ENCODE assay signal across 20 cellular contexts in the genomic region with DNA sequence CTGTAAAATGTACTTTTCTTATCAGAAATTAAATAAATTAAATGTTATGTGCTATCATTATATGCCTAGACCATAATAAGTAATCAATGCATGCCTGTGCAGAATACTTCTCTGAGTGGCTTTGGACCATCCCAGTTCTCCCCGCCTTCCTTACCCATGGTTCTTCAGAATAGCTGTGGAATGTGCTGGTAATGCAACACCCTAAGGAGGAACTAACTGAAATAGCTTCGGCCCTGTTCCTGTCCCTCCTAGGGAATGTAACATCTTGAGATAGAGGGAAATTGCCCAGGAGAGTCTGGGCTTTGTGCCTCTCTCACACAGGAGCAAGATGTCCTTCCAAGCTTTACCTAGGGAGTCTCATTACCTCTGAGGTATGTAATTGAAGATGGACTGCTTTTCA.
"Had no signal": no experiment of that assay in that cellular context is flagged by ENCODE, and none has a peak within 500 bp of the region (broad histone marks: within the 10 kb centered on the region; RNA-seq: fewer than 3 reads in every experiment).

No MANE protein-coding gene starts in this region.

- FAIRE-seq: colon, keratinocyte had no signal

- H3K27ac Mint-ChIP-seq: activated naive CD4-positive, alpha-beta T cell treated with anti-CD3 and anti-CD28 coated beads for 36 hours; brain; endodermal cell; memory B cell; naive thymus-derived CD8-positive, alpha-beta T cell had no signal

- H3K27ac ChIP-seq: thyroid gland had no signal

- H3K9me3 ChIP-seq: thyroid gland had no signal

- H3K36me3 Mint-ChIP-seq: brain; memory B cell; naive thymus-derived CD8-positive, alpha-beta T cell had no signal

- H3K27me3 ChIP-seq: thyroid gland had no signal

- H3K27me3 Mint-ChIP-seq: brain, memory B cell had no signal

- ATAC-seq: activated CD4-positive, CD25-positive, alpha-beta regulatory T cell treated with anti-CD3 and anti-CD28 coated beads, Interleukin-2, amount 50 U/mL, for 24 hours; activated T-cell treated with anti-CD3 and anti-CD28 coated beads, Interleukin-2, amount 50 U/mL, for 4 hours; left lobe of liver; naive thymus-derived CD8-positive, alpha-beta T cell had no signal

- H3K9me3 Mint-ChIP-seq: activated naive CD4-positive, alpha-beta T cell treated with anti-CD3 and anti-CD28 coated beads for 36 hours; activated T-cell treated with anti-CD3 and anti-CD28 coated beads, Interleukin-2, amount 50 U/mL, for 4 hours; memory B cell had no signal

- H3K4me1 ChIP-seq: thyroid gland had no signal

- H3K4me3 ChIP-seq: thyroid gland had no signal

- H3K4me1 Mint-ChIP-seq: brain, endodermal cell, memory B cell had no signal

- DNase-seq: activated CD4-positive, alpha-beta T cell treated with anti-CD3 and anti-CD28 coated beads, Interleukin-2, amount 50 U/mL, for 1 hour; activated CD8-positive, alpha-beta memory T cell treated with anti-CD3 and anti-CD28 coated beads, Interleukin-2, amount 50 U/mL, for 4 hours; activated naive CD4-positive, alpha-beta T cell treated with anti-CD3 and anti-CD28 coated beads for 36 hours; activated T-cell treated with anti-CD3 and anti-CD28 coated beads, Interleukin-2, amount 50 U/mL, for 4 hours; central memory CD4-positive, alpha-beta T cell; endodermal cell; foreskin melanocyte; naive thymus-derived CD8-positive, alpha-beta T cell; retina; stimulated activated CD4-positive, alpha-beta T cell treated with anti-CD3 and anti-CD28 coated beads, Interleukin-2, amount 100 ng/mL, for 24 hours; stimulated activated naive CD4-positive, alpha-beta T cell treated with Interleukin-2 at 50 U/mL for 16 hours; T-helper 1 cell; T-helper 9 cell; thyroid gland had no signal

- H3K36me3 ChIP-seq: thyroid gland had no signal

- H3K4me3 Mint-ChIP-seq: activated naive CD4-positive, alpha-beta T cell treated with anti-CD3 and anti-CD28 coated beads for 36 hours; activated T-cell treated with anti-CD3 and anti-CD28 coated beads, Interleukin-2, amount 50 U/mL, for 4 hours; brain; endodermal cell; memory B cell; naive thymus-derived CD8-positive, alpha-beta T cell had no signal
